In the genomic region with DNA sequence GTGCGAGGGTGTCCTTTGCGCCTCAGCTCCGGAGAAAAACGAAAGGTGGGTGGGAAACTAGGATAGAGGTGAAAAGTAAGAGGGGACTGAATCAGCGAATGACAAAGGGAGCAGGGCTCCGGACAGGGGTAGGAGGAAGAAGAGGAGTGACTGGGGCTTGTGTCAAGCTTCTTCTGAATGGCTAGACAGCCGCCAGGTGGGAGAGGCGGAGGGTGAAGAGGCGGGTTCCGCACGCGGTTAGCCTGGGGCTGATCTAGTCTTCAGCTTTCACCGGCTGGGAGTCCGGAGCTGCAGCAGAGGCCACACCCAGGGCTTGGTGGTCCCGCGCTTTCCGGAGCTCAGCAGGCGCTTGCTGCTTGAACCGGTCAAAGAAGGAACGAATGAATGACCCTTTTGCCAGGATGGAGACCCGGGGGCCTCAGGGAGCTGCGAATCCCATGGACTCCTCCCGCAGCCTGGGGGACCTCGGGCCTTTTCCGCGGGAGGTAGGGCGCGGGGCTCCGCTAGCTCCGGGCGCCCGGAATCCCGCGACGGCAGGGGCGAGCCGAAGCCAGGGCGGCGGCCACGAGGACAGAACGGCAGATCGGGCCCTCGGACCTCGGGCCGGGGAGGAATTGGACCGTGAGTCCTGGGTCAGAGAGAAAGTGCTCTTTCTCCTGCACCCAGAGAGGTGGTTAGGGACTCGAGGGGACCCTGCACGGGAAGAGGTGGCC, we compare ENCODE assay signal across 8 cellular contexts. TPM values are rescaled to one million over a fixed set of nuclear protein-coding genes. Genes with fewer than 3 reads are reported as not detected.
A peak's percentile ranks its signal among the peaks of the same experiment; 100 is the strongest.
DNase-seq lines count a peak whose midpoint lies in the region; ATAC-seq and TF ChIP-seq lines count a peak whose summit lies in the region.

TSS of gene C6orf141 (plus strand) at position 256 of the 713 bp plus-strand sequence. CDS start at position 381, 125 bp downstream.

- peak; percentile 71 for DNase-seq in DMS153 treated with DMSO at 0.1 percent for 48 hours (lab: John Stamatoyannopoulos, UW; ENCODE audit: unreplicated experiment)
- DNase-seq in GM20000 (ENCODE audit: low spot score): peak; percentile 68
- DNase-seq in ureter (ENCODE audit: low spot score): peak; percentile 43
- no peak for DNase-seq in NCI-H446 (lab: John Stamatoyannopoulos, UW)

- no peaks in the 10 kb centered on the region for H3K36me3 ChIP-seq in ectodermal cell (ENCODE audit: control insufficient read depth, insufficient read depth, low read length)
- H3K36me3 ChIP-seq in mucosa of stomach (ENCODE audit: control insufficient read depth, insufficient read depth, low read length): no peaks in the 10 kb centered on the region

- peak within 1 kb of the TSS; percentile 94 for H3K27ac ChIP-seq in ectodermal cell (ENCODE audit: insufficient read depth, low read depth, low read length, poor library complexity, severe bottlenecking)

- no peak for TF ChIP-seq CTCF in GM20000 (IDR thresholded peaks at IDR 0.05; ENCODE audit: extremely low read depth, missing control alignments)

- peaks cover 28% of the 10 kb centered on the region for H3K4me1 ChIP-seq in ectodermal cell (ENCODE audit: control insufficient read depth, insufficient read depth, low read length)
- peaks cover 10% of the 10 kb centered on the region for H3K4me1 ChIP-seq in mucosa of stomach (ENCODE audit: control insufficient read depth, insufficient read depth, low read length)

- peaks cover 17% of the 10 kb centered on the region for H3K4me1 Mint-ChIP-seq in T-helper 1 cell treated with Interleukin-12 subunit alpha and Interleukin-12 subunit beta and Interleukin-4 antibody, amounts not matched to agents 30 μg/mL and 1 μg/mL, for 36 hours (ENCODE audit: low read depth)

- peaks cover 8% of the 10 kb centered on the region for H3K27me3 ChIP-seq in ectodermal cell (ENCODE audit: control insufficient read depth, insufficient read depth, low read length, poor library complexity, severe bottlenecking)
- H3K27me3 ChIP-seq in mucosa of stomach (ENCODE audit: control insufficient read depth, insufficient read depth, low read length): peaks cover 9% of the 10 kb centered on the region

- 0% methylated on average over 48 of the region's 48 CpGs for WGBS in ectodermal cell, 2 experiments

- peak; percentile 70 for ATAC-seq in HG03460 (IDR thresholded peaks at IDR 0.05; ENCODE audit: unreplicated experiment)

- H3K27me3 Mint-ChIP-seq in T-helper 1 cell treated with Interleukin-12 subunit alpha and Interleukin-12 subunit beta and Interleukin-4 antibody, amounts not matched to agents 30 μg/mL and 1 μg/mL, for 36 hours (ENCODE audit: low read depth): peaks cover 54% of the 10 kb centered on the region

- no peaks in the 10 kb centered on the region for H3K36me3 Mint-ChIP-seq in T-helper 1 cell treated with Interleukin-12 subunit alpha and Interleukin-12 subunit beta and Interleukin-4 antibody, amounts not matched to agents 30 μg/mL and 1 μg/mL, for 36 hours (ENCODE audit: low read depth)

- H3K4me3 ChIP-seq in ectodermal cell (ENCODE audit: insufficient read depth, low read depth, low read length): peak within 1 kb of the TSS; percentile 82
- peak within 1 kb of the TSS; percentile 91 for H3K4me3 ChIP-seq in mucosa of stomach (ENCODE audit: low read length)

- H3K9me3 ChIP-seq in ectodermal cell (ENCODE audit: control insufficient read depth, low read length) (no peaks in the 10 kb centered on the region), mucosa of stomach (ENCODE audit: control insufficient read depth, low read length) (no peaks in the 10 kb centered on the region)

- H3K27ac Mint-ChIP-seq in T-helper 1 cell treated with Interleukin-12 subunit alpha and Interleukin-12 subunit beta and Interleukin-4 antibody, amounts not matched to agents 30 μg/mL and 1 μg/mL, for 36 hours: no peak within 1 kb of the TSS

- H3K9ac ChIP-seq in mucosa of stomach (ENCODE audit: low read length): peak within 1 kb of the TSS; percentile 87

- peak within 1 kb of the TSS; percentile 85 for H3K4me3 Mint-ChIP-seq in T-helper 1 cell treated with Interleukin-12 subunit alpha and Interleukin-12 subunit beta and Interleukin-4 antibody, amounts not matched to agents 30 μg/mL and 1 μg/mL, for 36 hours

- H3K9me3 Mint-ChIP-seq in T-helper 1 cell treated with Interleukin-12 subunit alpha and Interleukin-12 subunit beta and Interleukin-4 antibody, amounts not matched to agents 30 μg/mL and 1 μg/mL, for 36 hours: no peaks in the 10 kb centered on the region

RNA-seq across cellular contexts. Expression of gene C6orf141, which starts in this region (rescaled TPM):
- polyA plus RNA-seq in ectodermal cell (2013, experiment 1 of 4): 42.5 TPM
- polyA plus RNA-seq in ectodermal cell (2013, experiment 2 of 4): 76.1 TPM
- 50.4 TPM for polyA plus RNA-seq in ectodermal cell (2013, experiment 3 of 4)
- polyA plus RNA-seq in ectodermal cell (2013, experiment 4 of 4): 56.3 TPM
- 1.6 TPM for total RNA-seq in ureter

Comparison
In these comparisons a context has a peak if more than half of its experiments do, and no peak if none do; other contexts are left out.
1. DNase-seq: peak in DMS153 treated with DMSO at 0.1 percent for 48 hours (single experiment), GM20000 (single experiment) and ureter (single experiment); none in NCI-H446 (0 of 2).